In the genomic region with DNA sequence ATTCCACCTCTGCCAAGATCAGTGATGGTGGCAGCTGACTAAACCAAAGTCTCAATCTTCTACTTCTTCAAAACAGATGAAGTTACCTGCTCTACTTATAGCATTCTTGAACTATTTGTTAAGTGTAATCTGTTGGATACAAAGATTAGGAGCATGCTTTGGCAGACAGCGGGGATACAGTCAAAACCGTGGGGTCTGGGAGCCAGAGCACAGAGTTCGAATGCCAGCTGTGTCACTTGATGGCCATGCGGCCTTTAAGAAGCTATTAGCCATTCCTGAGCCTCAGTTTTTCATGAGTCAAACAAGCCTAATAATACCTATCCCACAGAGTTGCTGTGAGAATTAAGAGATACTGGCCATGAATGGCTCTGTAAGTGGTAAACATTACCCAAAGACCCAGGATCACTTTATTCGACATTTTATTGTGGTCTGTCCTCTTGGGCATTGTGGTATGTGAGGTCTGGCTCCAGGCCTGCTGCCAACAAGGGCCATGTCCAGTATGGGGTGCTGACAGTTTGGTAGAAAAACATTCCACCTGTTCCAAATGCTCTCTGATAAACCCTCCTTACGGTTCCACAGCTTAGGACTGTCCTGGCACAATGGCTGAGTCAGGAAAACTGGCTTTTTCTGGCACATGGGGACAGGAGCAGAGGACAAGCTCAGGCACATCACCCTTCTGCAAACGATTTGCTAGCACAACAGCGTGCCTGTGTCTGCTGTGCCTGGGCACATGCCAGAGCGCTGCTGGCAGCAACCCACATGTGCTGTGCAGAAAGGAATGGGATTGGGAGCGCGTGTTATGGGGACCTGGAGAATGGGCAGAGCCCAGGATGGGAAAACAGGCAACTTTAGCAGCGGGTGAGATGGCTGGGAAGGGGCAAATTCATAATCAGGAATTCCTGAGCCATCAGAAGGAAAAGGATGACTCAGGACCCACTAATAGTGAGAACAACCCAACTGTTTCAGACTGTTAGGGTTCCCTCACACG, we compare ENCODE assay signal across 8 cellular contexts. TPM values are rescaled to one million over a fixed set of nuclear protein-coding genes. Genes with fewer than 3 reads are reported as not detected.
A peak's percentile ranks its signal among the peaks of the same experiment; 100 is the strongest.
DNase-seq lines count a peak whose midpoint lies in the region; ATAC-seq, FAIRE-seq and TF ChIP-seq lines count a peak whose summit lies in the region.

No MANE protein-coding gene starts in this region.

- no peak for TF ChIP-seq CTCF in astrocyte (IDR thresholded peaks at IDR 0.05; ENCODE audit: insufficient read depth, low read depth, low read length)
- no peak for TF ChIP-seq CTCF in hepatocyte (IDR thresholded peaks at IDR 0.05; ENCODE audit: poor library complexity)
- no peak for TF ChIP-seq CTCF in tibial artery (IDR thresholded peaks at IDR 0.05)

- no peak for DNase-seq in T-helper 2 cell treated with Interferon-gamma antibody and Interleukin-4, amounts not matched to agents 5 μg/mL and 100 μg/mL, for 36 hours (ENCODE audit: low spot score)
- DNase-seq in T-helper 2 cell, result no peak
- DNase-seq in astrocyte (ENCODE audit: low read depth), result peak; percentile 79
- no peak for DNase-seq in hepatocyte (ENCODE audit: low spot score)
- peak; percentile 56 to 92 for DNase-seq in tibial artery

- no peaks in the 10 kb centered on the region for H3K9me3 Mint-ChIP-seq in T-helper 2 cell treated with Interferon-gamma antibody and Interleukin-4, amounts not matched to agents 5 μg/mL and 100 μg/mL, for 36 hours
- peaks cover 3% of the 10 kb centered on the region for H3K9me3 Mint-ChIP-seq in astrocyte (ENCODE audit: unreplicated experiment)

- peak; percentile 5 for FAIRE-seq in astrocyte (lab: Jason Lieb, UNC)

- peak overlapping the region; percentile 81 for H3K9ac ChIP-seq in astrocyte (ENCODE audit: low read length)

- H3K27ac ChIP-seq in astrocyte (ENCODE audit: low read depth, low read length) (peak overlapping the region; percentile 100), hepatocyte (peak overlapping the region; percentile 93), tibial artery (peak overlapping the region; percentile 68 to 77)

- H3K4me1 Mint-ChIP-seq in T-helper 2 cell treated with Interferon-gamma antibody and Interleukin-4, amounts not matched to agents 5 μg/mL and 100 μg/mL, for 36 hours (ENCODE audit: low read depth), result peaks cover 44% of the 10 kb centered on the region
- H3K4me1 Mint-ChIP-seq in astrocyte (ENCODE audit: low read depth, unreplicated experiment), result peaks cover 75% of the 10 kb centered on the region

- H3K4me1 ChIP-seq in astrocyte (ENCODE audit: insufficient read depth, low read length) (peaks cover 85% of the 10 kb centered on the region), hepatocyte (ENCODE audit: insufficient read depth) (peaks cover 46% of the 10 kb centered on the region), tibial artery (peaks cover 11 to 47% (median 37%) of the 10 kb centered on the region in 4 donors)

- peak overlapping the region; percentile 17 for H3K27ac Mint-ChIP-seq in T-helper 2 cell treated with Interferon-gamma antibody and Interleukin-4, amounts not matched to agents 5 μg/mL and 100 μg/mL, for 36 hours
- peak overlapping the region; percentile 100 for H3K27ac Mint-ChIP-seq in astrocyte (ENCODE audit: unreplicated experiment)

- H2AFZ ChIP-seq in astrocyte (ENCODE audit: low read depth, low read length) (no peak overlapping the region), hepatocyte (no peak overlapping the region)

- no peaks in the 10 kb centered on the region for H3K9me3 ChIP-seq in astrocyte (ENCODE audit: insufficient read depth, low read depth, low read length)
- no peaks in the 10 kb centered on the region for H3K9me3 ChIP-seq in hepatocyte (ENCODE audit: low read depth)
- no peaks in the 10 kb centered on the region for H3K9me3 ChIP-seq in tibial artery

- peaks cover 16% of the 10 kb centered on the region for H3K36me3 Mint-ChIP-seq in T-helper 2 cell treated with Interferon-gamma antibody and Interleukin-4, amounts not matched to agents 5 μg/mL and 100 μg/mL, for 36 hours (ENCODE audit: low read depth)
- H3K36me3 Mint-ChIP-seq in astrocyte (ENCODE audit: low read depth, unreplicated experiment), result peaks cover 11% of the 10 kb centered on the region

- H3K4me3 ChIP-seq in astrocyte (ENCODE audit: insufficient read depth, low read depth, low read length), result no peak overlapping the region
- no peak overlapping the region for H3K4me3 ChIP-seq in hepatocyte
- no peak overlapping the region for H3K4me3 ChIP-seq in tibial artery

- H3K79me2 ChIP-seq in astrocyte (ENCODE audit: insufficient read depth, low read length), result peaks cover 8% of the 10 kb centered on the region
- H3K79me2 ChIP-seq in hepatocyte, result no peaks in the 10 kb centered on the region

- H3K36me3 ChIP-seq in astrocyte (ENCODE audit: insufficient read depth, low read length) (no peaks in the 10 kb centered on the region), hepatocyte (replicated peaks; ENCODE audit: insufficient read depth, low read depth) (no peaks in the 10 kb centered on the region), tibial artery (peaks cover 0 to 7% (median 0%) of the 10 kb centered on the region in 3 donors)

- intact Hi-C loops in tibial artery (cut with DNase I; ENCODE audit: low total_unique reads), result no loop called here

- peak overlapping the region; percentile 46 for H3K4me2 ChIP-seq in astrocyte (ENCODE audit: low read length)
- no peak overlapping the region for H3K4me2 ChIP-seq in hepatocyte

- ATAC-seq in GM18861 (IDR thresholded peaks at IDR 0.05; ENCODE audit: unreplicated experiment) (no peak), HG03175 (IDR thresholded peaks at IDR 0.05; ENCODE audit: unreplicated experiment) (no peak), HG02623 (IDR thresholded peaks at IDR 0.05; ENCODE audit: unreplicated experiment) (no peak)

- H3K27me3 ChIP-seq in astrocyte (ENCODE audit: insufficient read depth, low read length) (no peaks in the 10 kb centered on the region), hepatocyte (no peaks in the 10 kb centered on the region), tibial artery (no peaks in the 10 kb centered on the region)

- H3K4me3 Mint-ChIP-seq in T-helper 2 cell treated with Interferon-gamma antibody and Interleukin-4, amounts not matched to agents 5 μg/mL and 100 μg/mL, for 36 hours, result no peak overlapping the region
- H3K4me3 Mint-ChIP-seq in astrocyte (ENCODE audit: unreplicated experiment), result no peak overlapping the region

- no peaks in the 10 kb centered on the region for H4K20me1 ChIP-seq in astrocyte (ENCODE audit: insufficient read depth, low read length)
- H4K20me1 ChIP-seq in hepatocyte (ENCODE audit: insufficient read depth, poor library complexity, severe bottlenecking), result no peaks in the 10 kb centered on the region

- no peaks in the 10 kb centered on the region for H3K9me2 ChIP-seq in hepatocyte (replicated peaks; ENCODE audit: insufficient read depth)

- WGBS in hepatocyte (ENCODE audit: low lambda C conversion rate, missing lambda C conversion rate), result 83% methylated on average over 13 of the region's 13 CpGs

- no peaks in the 10 kb centered on the region for H3K27me3 Mint-ChIP-seq in T-helper 2 cell treated with Interferon-gamma antibody and Interleukin-4, amounts not matched to agents 5 μg/mL and 100 μg/mL, for 36 hours (ENCODE audit: low read depth)
- H3K27me3 Mint-ChIP-seq in astrocyte (ENCODE audit: low read depth, unreplicated experiment), result no peaks in the 10 kb centered on the region

RNA-seq across cellular contexts. Expression of gene FAM83C, which starts 15.7 kb away (rescaled TPM):
- total RNA-seq in astrocyte, result not detected in 2 replicates
- total RNA-seq in hepatocyte, result not detected in 2 replicates
- polyA plus RNA-seq in hepatocyte, result 0.10 TPM in 1 of 2 replicates, not detected in the other

RNA-seq across cellular contexts. Expression of gene EIF6, which starts 23.4 kb away (rescaled TPM):
- total RNA-seq in astrocyte (232 and 271 TPM in 2 replicates), hepatocyte (108 and 112 TPM in 2 replicates)
- polyA plus RNA-seq in hepatocyte, result 207 and 230 TPM in 2 replicates

RNA-seq across cellular contexts. Expression of gene MMP24OS, which starts 30.0 kb away (rescaled TPM):
- total RNA-seq in astrocyte (79.8 and 86.5 TPM in 2 replicates), hepatocyte (16.9 and 19.0 TPM in 2 replicates)
- polyA plus RNA-seq in hepatocyte, result 58.5 and 60.1 TPM in 2 replicates

Comparison
In these comparisons a context has a peak if more than half of its experiments do, and no peak if none do; other contexts are left out.
1. DNase-seq: peak in astrocyte (single experiment) and tibial artery (2 of 2); none in T-helper 2 cell treated with Interferon-gamma antibody and Interleukin-4, amounts not matched to agents 5 μg/mL and 100 μg/mL, for 36 hours (single experiment), T-helper 2 cell (0 of 5) and hepatocyte (single experiment).
2. Peak in every context shown above with its lines, with median percentiles within 50 percentile points of each other: H3K27ac ChIP-seq.